In the genomic region with DNA sequence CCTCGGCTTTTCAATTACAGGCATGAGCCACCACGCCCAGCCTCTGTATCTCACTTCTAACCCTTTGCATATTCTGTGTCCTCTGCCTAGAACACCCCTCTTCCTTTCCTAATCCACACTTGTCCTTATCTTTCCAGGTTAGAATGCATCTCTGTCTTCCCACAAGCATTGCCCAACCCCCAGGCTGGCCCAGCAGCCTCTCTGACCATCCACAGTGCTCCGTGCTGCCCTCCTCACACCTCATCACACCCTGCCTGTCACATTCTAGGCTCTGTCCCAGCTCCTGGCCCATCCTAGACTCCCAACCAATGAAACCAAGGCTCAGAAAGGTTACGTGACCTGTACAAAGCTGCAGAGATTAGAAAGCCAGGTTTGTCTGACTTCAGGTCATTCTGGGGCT, we compare ENCODE assay signal across 1 cellular context.
TF ChIP-seq lines count a peak whose summit lies in the region.

No MANE protein-coding gene starts in this region.

TF ChIP-seq in HepG2, 621 proteins besides CTCF, POLR2A, EP300 and RAD21:
- TF ChIP-seq ZNF878 (CRISPR knock-in tag; IDR thresholded peaks at IDR 0.05): no peak
- TF ChIP-seq ZNF350 (CRISPR knock-in tag; IDR thresholded peaks at IDR 0.05; ENCODE audit: borderline replicate concordance, low read depth): no peak
- no peak for TF ChIP-seq CENPX (CRISPR knock-in tag; IDR thresholded peaks at IDR 0.05)
- TF ChIP-seq, protein P1, sequence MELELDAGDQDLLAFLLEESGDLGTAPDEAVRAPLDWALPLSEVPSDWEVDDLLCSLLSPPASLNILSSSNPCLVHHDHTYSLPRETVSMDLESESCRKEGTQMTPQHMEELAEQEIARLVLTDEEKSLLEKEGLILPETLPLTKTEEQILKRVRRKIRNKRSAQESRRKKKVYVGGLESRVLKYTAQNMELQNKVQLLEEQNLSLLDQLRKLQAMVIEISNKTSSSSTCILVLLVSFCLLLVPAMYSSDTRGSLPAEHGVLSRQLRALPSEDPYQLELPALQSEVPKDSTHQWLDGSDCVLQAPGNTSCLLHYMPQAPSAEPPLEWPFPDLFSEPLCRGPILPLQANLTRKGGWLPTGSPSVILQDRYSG (CRISPR knock-in tag; IDR thresholded peaks at IDR 0.05): no peak
- TF ChIP-seq ZSCAN9 (CRISPR knock-in tag; IDR thresholded peaks at IDR 0.05; ENCODE audit: borderline replicate concordance): no peak
- no peak for TF ChIP-seq ZNF850 (CRISPR knock-in tag; conservative IDR thresholded peaks at IDR 0.05)
- TF ChIP-seq ZNF367 (CRISPR knock-in tag; IDR thresholded peaks at IDR 0.05; ENCODE audit: borderline replicate concordance): no peak
- TF ChIP-seq FOXC1 (CRISPR knock-in tag; IDR thresholded peaks at IDR 0.05; ENCODE audit: borderline replicate concordance): no peak
- TF ChIP-seq, protein P2, sequence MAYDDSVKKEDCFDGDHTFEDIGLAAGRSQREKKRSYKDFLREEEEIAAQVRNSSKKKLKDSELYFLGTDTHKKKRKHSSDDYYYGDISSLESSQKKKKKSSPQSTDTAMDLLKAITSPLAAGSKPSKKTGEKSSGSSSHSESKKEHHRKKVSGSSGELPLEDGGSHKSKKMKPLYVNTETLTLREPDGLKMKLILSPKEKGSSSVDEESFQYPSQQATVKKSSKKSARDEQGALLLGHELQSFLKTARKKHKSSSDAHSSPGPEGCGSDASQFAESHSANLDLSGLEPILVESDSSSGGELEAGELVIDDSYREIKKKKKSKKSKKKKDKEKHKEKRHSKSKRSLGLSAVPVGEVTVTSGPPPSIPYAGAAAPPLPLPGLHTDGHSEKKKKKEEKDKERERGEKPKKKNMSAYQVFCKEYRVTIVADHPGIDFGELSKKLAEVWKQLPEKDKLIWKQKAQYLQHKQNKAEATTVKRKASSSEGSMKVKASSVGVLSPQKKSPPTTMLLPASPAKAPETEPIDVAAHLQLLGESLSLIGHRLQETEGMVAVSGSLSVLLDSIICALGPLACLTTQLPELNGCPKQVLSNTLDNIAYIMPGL (CRISPR knock-in tag; IDR thresholded peaks at IDR 0.05; ENCODE audit: borderline replicate concordance in 1 of 2, low read depth in 1 of 2): no peak
- no peak for TF ChIP-seq SYNCRIP (IDR thresholded peaks at IDR 0.05; ENCODE audit: insufficient read depth, low read depth, low read length)
- no peak for TF ChIP-seq HOXA5 (CRISPR knock-in tag; IDR thresholded peaks at IDR 0.05)
- TF ChIP-seq TAF15 (IDR thresholded peaks at IDR 0.05; ENCODE audit: low read depth, low read length, poor library complexity, severe bottlenecking): no peak
- no peak for TF ChIP-seq KDM5B (CRISPR knock-in tag; IDR thresholded peaks at IDR 0.05; ENCODE audit: borderline replicate concordance)
- no peak for TF ChIP-seq ZSCAN25 (CRISPR knock-in tag; IDR thresholded peaks at IDR 0.05)
- TF ChIP-seq BCL6 (CRISPR knock-in tag; IDR thresholded peaks at IDR 0.05): no peak
